ENCODE assay signal across 8 cellular contexts in the genomic region with DNA sequence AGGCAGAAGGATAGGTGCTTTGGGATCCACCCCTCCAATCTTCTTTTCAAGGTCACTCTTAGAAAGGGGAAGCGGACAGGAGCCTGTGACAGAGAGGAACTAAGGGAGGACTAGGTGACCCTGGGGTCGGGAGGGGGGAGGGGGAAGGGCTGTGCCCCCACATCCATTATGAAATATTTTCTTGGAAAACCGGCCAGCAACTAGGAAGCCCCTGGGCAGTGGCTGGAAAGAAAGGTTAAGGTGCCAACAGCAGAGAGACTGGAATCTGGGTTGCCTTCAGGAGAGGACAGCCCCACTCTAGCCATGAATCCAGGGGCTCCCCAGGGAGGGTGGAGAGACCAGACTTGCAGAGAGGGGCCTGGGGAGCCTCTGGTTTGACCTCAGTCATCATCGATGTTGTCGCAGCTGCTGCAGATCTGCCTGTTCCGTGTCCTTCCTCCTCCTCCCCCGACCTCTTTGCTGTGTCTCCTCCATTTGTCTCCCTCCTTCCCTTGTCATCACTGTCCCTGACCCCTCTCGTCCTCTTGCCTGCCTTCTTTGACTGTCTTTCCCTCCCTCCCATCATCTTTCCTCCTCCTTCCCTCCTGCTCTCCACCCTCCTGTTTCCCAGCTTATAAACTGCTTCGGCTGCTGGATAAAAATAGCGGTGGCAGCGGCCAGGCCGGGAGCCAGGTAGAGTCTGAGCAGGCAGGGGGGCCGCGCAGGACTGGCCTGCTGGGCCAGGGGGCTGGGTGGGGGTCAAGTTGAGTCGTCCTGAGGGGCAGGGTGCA. TPM values are rescaled to one million over a fixed set of nuclear protein-coding genes. Genes with fewer than 3 reads are reported as not detected.
DNase-seq lines count a peak whose midpoint lies in the region; TF ChIP-seq lines count a peak whose summit lies in the region.
"Had no signal": no experiment of that assay in that cellular context is flagged by ENCODE, and none has a peak within 500 bp of the region (broad histone marks: within the 10 kb centered on the region; RNA-seq: fewer than 3 reads in every experiment).

No MANE protein-coding gene starts in this region.

- H3K4me3 ChIP-seq in cardiac muscle cell (no peak overlapping the region), suprapubic skin (peak overlapping the region; percentile 10)

- H3K9me3 ChIP-seq in cardiac muscle cell (ENCODE audit: low read depth) = no peaks in the 10 kb centered on the region
- no peaks in the 10 kb centered on the region for H3K9me3 ChIP-seq in suprapubic skin
- H3K9me3 ChIP-seq: Peyer's patch had no signal

- H3K27ac ChIP-seq in cardiac muscle cell = peak overlapping the region; percentile 85
- no peak overlapping the region for H3K27ac ChIP-seq in suprapubic skin

- TF ChIP-seq EP300 in suprapubic skin (IDR thresholded peaks at IDR 0.05) = no peak

- no peak for TF ChIP-seq POLR2A in suprapubic skin (IDR thresholded peaks at IDR 0.05)

- H3K36me3 ChIP-seq in cardiac muscle cell (peaks cover 4% of the 10 kb centered on the region), suprapubic skin (peaks cover 20% of the 10 kb centered on the region)
- H3K36me3 ChIP-seq: Peyer's patch had no signal

- H3K4me1 ChIP-seq in cardiac muscle cell (ENCODE audit: low read depth) = peaks cover 36% of the 10 kb centered on the region
- H3K4me1 ChIP-seq in suprapubic skin = peaks cover 74% of the 10 kb centered on the region

- H3K27me3 ChIP-seq in cardiac muscle cell (no peaks in the 10 kb centered on the region), suprapubic skin (no peaks in the 10 kb centered on the region)
- H3K27me3 ChIP-seq: Peyer's patch had no signal

- TF ChIP-seq CTCF in cardiac muscle cell (IDR thresholded peaks at IDR 0.05; ENCODE audit: low read depth, low read length) (no peak), suprapubic skin (IDR thresholded peaks at IDR 0.05) (no peak)

- peak; percentile 72 for DNase-seq in OCI-M1 (lab: John Stamatoyannopoulos, UW)
- DNase-seq in cardiac muscle cell (ENCODE audit: low read depth in 1 of 2, low spot score in 1 of 2) = peak in 1 of 2 donors; percentile 54
- no peak for DNase-seq in suprapubic skin (ENCODE audit: low spot score in 2 of 2)
- DNase-seq in GM19240 (ENCODE audit: insufficient read length, low spot score) = no peak
- DNase-seq in activated CD4-positive, alpha-beta T cell treated with anti-CD3 and anti-CD28 coated beads for 48 hours = no peak
- DNase-seq in A172 (ENCODE audit: low spot score) = no peak
- DNase-seq: activated gamma-delta T cell treated with Interleukin-2 at 50 U/mL for 16 hours, Peyer's patch had no signal

- 51% methylated on average over 15 of the region's 15 CpGs for WGBS in suprapubic skin

RNA-seq across cellular contexts. Expression of a gene that starts 3.2 kb away (rescaled TPM):
- total RNA-seq in cardiac muscle cell = 62.7 and 64.9 TPM in 2 replicates
- polyA plus RNA-seq in cardiac muscle cell = 85.4 and 88.7 TPM in 2 replicates
- 100 to 1,000 TPM in 1 of 4 donors, 10 to 100 TPM in 3; 61.7 to 133 (median 75.3) TPM for total RNA-seq in suprapubic skin
- total RNA-seq in A172 (2014; rRNA removed; shearing (Covaris generic)) = 24.7 and 26.2 TPM in 2 replicates

RNA-seq across cellular contexts. Expression of a gene that starts 9.8 kb away (rescaled TPM):
- total RNA-seq in cardiac muscle cell = 0.21 TPM in 1 of 2 replicates, not detected in the other
- 0.55 and 1.0 TPM in 2 replicates for polyA plus RNA-seq in cardiac muscle cell
- not detected for total RNA-seq in suprapubic skin
- not detected in 2 replicates for total RNA-seq in A172 (2014; rRNA removed; shearing (Covaris generic))
- total RNA-seq: Peyer's patch had no signal

RNA-seq across cellular contexts. Expression of a gene that starts 20.3 kb away (rescaled TPM):
- 865 and 876 TPM in 2 replicates for total RNA-seq in cardiac muscle cell
- 665 and 702 TPM in 2 replicates for polyA plus RNA-seq in cardiac muscle cell
- total RNA-seq in suprapubic skin = 100 to 1,000 TPM; 450 to 830 (median 678) TPM
- 2,477 and 2,544 TPM in 2 replicates for total RNA-seq in A172 (2014; rRNA removed; shearing (Covaris generic))

RNA-seq across cellular contexts. Expression of a gene that starts 30.8 kb away (rescaled TPM):
- 34.3 and 50.5 TPM in 2 replicates for total RNA-seq in cardiac muscle cell
- 44.4 and 63.3 TPM in 2 replicates for polyA plus RNA-seq in cardiac muscle cell
- 10 to 100 TPM; 26.2 to 38.5 (median 30.9) TPM for total RNA-seq in suprapubic skin
- total RNA-seq in A172 (2014; rRNA removed; shearing (Covaris generic)) = 112 and 137 TPM in 2 replicates

RNA-seq across cellular contexts. Expression of a gene that starts 38.8 kb away (rescaled TPM):
- total RNA-seq in cardiac muscle cell = 23.8 and 34.2 TPM in 2 replicates
- 8.2 and 12.5 TPM in 2 replicates for polyA plus RNA-seq in cardiac muscle cell
- 10 to 100 TPM; 12.9 to 25.0 (median 16.1) TPM for total RNA-seq in suprapubic skin
- 22.4 and 33.4 TPM in 2 replicates for total RNA-seq in A172 (2014; rRNA removed; shearing (Covaris generic))
